In genomic region chr1:117014209-117014608, GRCh38 we compare ENCODE assay signal across 18 cellular contexts. TPM values are rescaled to one million over a fixed set of nuclear protein-coding genes. Genes with fewer than 3 reads are reported as not detected.
DNase-seq lines count a peak whose midpoint lies in the region; ATAC-seq and TF ChIP-seq lines count a peak whose summit lies in the region.
"Had no signal": no experiment of that assay in that cellular context is flagged by ENCODE, and none has a peak within 500 bp of the region (broad histone marks: within the 10 kb centered on the region; RNA-seq: fewer than 3 reads in every experiment).

No MANE protein-coding gene starts in this region.

- no peak overlapping the region for H3K9ac ChIP-seq in trophoblast cell (ENCODE audit: low read length)

- no peak for TF ChIP-seq CTCF in heart right ventricle (IDR thresholded peaks at IDR 0.05)
- TF ChIP-seq CTCF in coronary artery (IDR thresholded peaks at IDR 0.05) = no peak

- no peak overlapping the region for H2AK5ac ChIP-seq in trophoblast cell (ENCODE audit: low read length)

- H3K4me1 Mint-ChIP-seq in activated T-cell treated with anti-CD3 and anti-CD28 coated beads, Interleukin-2, amount 50 U/mL, for 72 hours (ENCODE audit: low read depth) = peaks cover 56% of the 10 kb centered on the region
- peaks cover 49% of the 10 kb centered on the region for H3K4me1 Mint-ChIP-seq in activated naive CD8-positive, alpha-beta T cell treated with anti-CD3 and anti-CD28 coated beads for 36 hours

- H2BK5ac ChIP-seq in trophoblast cell (ENCODE audit: low read depth, low read length, poor library complexity) = no peak overlapping the region

- no peaks in the 10 kb centered on the region for H3K36me3 Mint-ChIP-seq in activated T-cell treated with anti-CD3 and anti-CD28 coated beads, Interleukin-2, amount 50 U/mL, for 72 hours (ENCODE audit: insufficient read depth in 2 of 2)
- H3K36me3 Mint-ChIP-seq in activated naive CD8-positive, alpha-beta T cell treated with anti-CD3 and anti-CD28 coated beads for 36 hours = no peaks in the 10 kb centered on the region

- H3K4me3 ChIP-seq in trophoblast cell (ENCODE audit: low read depth, low read length) (no peak overlapping the region), heart right ventricle (no peak overlapping the region), coronary artery (no peak overlapping the region)
- H3K4me3 ChIP-seq: PC-9, right lobe of liver, thoracic aorta had no signal

- H4K8ac ChIP-seq in trophoblast cell (ENCODE audit: low read depth, low read length) = no peak overlapping the region

- no peak overlapping the region for H2BK120ac ChIP-seq in trophoblast cell (ENCODE audit: insufficient read depth, low read length, poor library complexity)

- H3K27me3 ChIP-seq in trophoblast cell (ENCODE audit: insufficient read depth, low read length) (no peaks in the 10 kb centered on the region), heart right ventricle (no peaks in the 10 kb centered on the region)
- H3K27me3 ChIP-seq: right lobe of liver had no signal

- peak overlapping the region; percentile 27 to 49 for H3K4me3 Mint-ChIP-seq in activated T-cell treated with anti-CD3 and anti-CD28 coated beads, Interleukin-2, amount 50 U/mL, for 72 hours
- no peak overlapping the region for H3K4me3 Mint-ChIP-seq in activated naive CD8-positive, alpha-beta T cell treated with anti-CD3 and anti-CD28 coated beads for 36 hours

- no peaks in the 10 kb centered on the region for H3K79me2 ChIP-seq in trophoblast cell (ENCODE audit: control insufficient read depth, insufficient read depth, low read length, poor library complexity)

- H3K27ac Mint-ChIP-seq in activated T-cell treated with anti-CD3 and anti-CD28 coated beads, Interleukin-2, amount 50 U/mL, for 72 hours = no peak overlapping the region
- peak overlapping the region; percentile 34 for H3K27ac Mint-ChIP-seq in activated naive CD8-positive, alpha-beta T cell treated with anti-CD3 and anti-CD28 coated beads for 36 hours

- H4K91ac ChIP-seq in trophoblast cell (ENCODE audit: low read depth, low read length) = no peak overlapping the region

- peaks cover 3% of the 10 kb centered on the region for H3K9me3 ChIP-seq in trophoblast cell (ENCODE audit: insufficient read depth, low read depth, low read length)
- H3K9me3 ChIP-seq in heart right ventricle = no peaks in the 10 kb centered on the region
- H3K9me3 ChIP-seq: right lobe of liver, thoracic aorta had no signal

- H3K4me1 ChIP-seq in trophoblast cell (ENCODE audit: control insufficient read depth in 1 of 2, insufficient read depth in 2 of 2, low read length in 2 of 2) (peaks cover 5 to 6% of the 10 kb centered on the region in 2 experiments), heart right ventricle (peaks cover 0 to 13% (median 0%) of the 10 kb centered on the region in 9 donors)
- H3K4me1 ChIP-seq: right lobe of liver had no signal

- no peaks in the 10 kb centered on the region for H3K79me1 ChIP-seq in trophoblast cell (ENCODE audit: low read length)

- no peak overlapping the region for H2AFZ ChIP-seq in trophoblast cell (ENCODE audit: insufficient read depth, low read length, poor library complexity)
- H2AFZ ChIP-seq: PC-9 had no signal

- no peak overlapping the region for H3K14ac ChIP-seq in trophoblast cell (ENCODE audit: low read length)

- no peaks in the 10 kb centered on the region for H3K36me3 ChIP-seq in trophoblast cell (ENCODE audit: control insufficient read depth in 1 of 2, insufficient read depth in 2 of 2, low read length in 2 of 2)
- H3K36me3 ChIP-seq in heart right ventricle = no peaks in the 10 kb centered on the region
- H3K36me3 ChIP-seq: right lobe of liver, thoracic aorta had no signal

- DNase-seq in activated T-cell treated with anti-CD3 and anti-CD28 coated beads, Interleukin-2, amount 50 U/mL, for 72 hours = peak in 1 of 2 donors; percentile 18
- no peak for DNase-seq in activated T-cell treated with anti-CD3 and anti-CD28 coated beads, Interleukin-2, amount 50 U/mL, for 1 hour
- peak; percentile 60 for DNase-seq in M059J (ENCODE audit: low read depth)
- peak; percentile 22 for DNase-seq in activated naive CD8-positive, alpha-beta T cell treated with anti-CD3 and anti-CD28 coated beads for 36 hours
- peak; percentile 20 to 32 for DNase-seq in trophoblast cell
- DNase-seq in cortex of kidney (lab: John Stamatoyannopoulos, UW) = no peak
- DNase-seq in heart right ventricle = no peak
- no peak for DNase-seq in coronary artery (ENCODE audit: low spot score)
- DNase-seq: activated CD8-positive, alpha-beta memory T cell treated with anti-CD3 and anti-CD28 coated beads, Interleukin-2, amount 50 U/mL, for 4 hours; amniotic stem cell; GDM1; Kasumi-1; NCI-H1417 treated with DMSO at 0.1 percent for 48 hours; NCI-H774; PC-9; right lobe of liver; stimulated activated CD4-positive, alpha-beta T cell treated with anti-CD3 and anti-CD28 coated beads, Interleukin-2, amount 100 ng/mL, for 48 hours had no signal

- no peak overlapping the region for H2BK12ac ChIP-seq in trophoblast cell (ENCODE audit: low read length)

- no peak overlapping the region for H4K12ac ChIP-seq in trophoblast cell (ENCODE audit: low read depth, low read length)

- no peaks in the 10 kb centered on the region for H3K27me3 Mint-ChIP-seq in activated T-cell treated with anti-CD3 and anti-CD28 coated beads, Interleukin-2, amount 50 U/mL, for 72 hours (ENCODE audit: low read depth)
- H3K27me3 Mint-ChIP-seq in activated naive CD8-positive, alpha-beta T cell treated with anti-CD3 and anti-CD28 coated beads for 36 hours = no peaks in the 10 kb centered on the region

- H3K27ac ChIP-seq in trophoblast cell (ENCODE audit: low read depth, low read length) = no peak overlapping the region
- no peak overlapping the region for H3K27ac ChIP-seq in heart right ventricle
- no peak overlapping the region for H3K27ac ChIP-seq in coronary artery
- H3K27ac ChIP-seq: PC-9, right lobe of liver, thoracic aorta had no signal

- H3K18ac ChIP-seq in trophoblast cell (ENCODE audit: low read length) = no peak overlapping the region

- intact Hi-C loops in heart right ventricle (cut with DNase I) = no loop called here

- no peak overlapping the region for H3K23ac ChIP-seq in trophoblast cell (ENCODE audit: low read length)

- no peak overlapping the region for H3K4ac ChIP-seq in trophoblast cell (ENCODE audit: low read depth, low read length)

- no peak overlapping the region for H3K4me2 ChIP-seq in trophoblast cell (ENCODE audit: low read length)

- peak; percentile 81 to 82 for ATAC-seq in activated T-cell treated with anti-CD3 and anti-CD28 coated beads, Interleukin-2, amount 50 U/mL, for 72 hours (replicated peaks in 1 of 2)
- ATAC-seq in heart right ventricle = no peak
- ATAC-seq: right lobe of liver had no signal

- no CpG with 5 or more reads among the region's 5 CpGs for WGBS in trophoblast cell (ENCODE audit: extremely low coverage, insufficient coverage, insufficient read length)
- 94 to 95% methylated on average over 5 of the region's 5 CpGs for WGBS in heart right ventricle, 2 donors

- H3K9me3 Mint-ChIP-seq in activated T-cell treated with anti-CD3 and anti-CD28 coated beads, Interleukin-2, amount 50 U/mL, for 72 hours = no peaks in the 10 kb centered on the region
- no peaks in the 10 kb centered on the region for H3K9me3 Mint-ChIP-seq in activated naive CD8-positive, alpha-beta T cell treated with anti-CD3 and anti-CD28 coated beads for 36 hours

RNA-seq across cellular contexts. Expression of gene CD101, which starts 12.6 kb away (rescaled TPM):
- total RNA-seq in activated T-cell treated with anti-CD3 and anti-CD28 coated beads, Interleukin-2, amount 50 U/mL, for 72 hours = 1 to 10 TPM; 2.0 to 3.0 TPM
- total RNA-seq in M059J (2014; rRNA removed; shearing (Covaris generic)) = 0.07 and 1.2 TPM in 2 replicates
- under 1 TPM; 0.12 to 0.47 TPM for total RNA-seq in activated naive CD8-positive, alpha-beta T cell treated with anti-CD3 and anti-CD28 coated beads for 36 hours
- polyA plus RNA-seq in trophoblast cell (2013) = 0.82 and 1.3 TPM in 2 replicates
- 1 to 10 TPM in 6 of 10 donors, under 1 TPM in 4; 0.30 to 2.3 (median 1.1) TPM for total RNA-seq in heart right ventricle
- 1 to 10 TPM in 1 of 2 donors, under 1 TPM in 1; 0.90 to 2.0 TPM for polyA plus RNA-seq in heart right ventricle

RNA-seq across cellular contexts. Expression of gene TTF2, which starts 45.9 kb away (rescaled TPM):
- total RNA-seq in activated T-cell treated with anti-CD3 and anti-CD28 coated beads, Interleukin-2, amount 50 U/mL, for 72 hours = 100 to 1,000 TPM; 104 to 107 TPM
- 19.8 and 44.0 TPM in 2 replicates for total RNA-seq in M059J (2014; rRNA removed; shearing (Covaris generic))
- 100 to 1,000 TPM; 118 to 124 TPM for total RNA-seq in activated naive CD8-positive, alpha-beta T cell treated with anti-CD3 and anti-CD28 coated beads for 36 hours
- polyA plus RNA-seq in trophoblast cell (2013) = 15.3 and 16.6 TPM in 2 replicates
- 10 to 100 TPM in 5 of 10 donors, 1 to 10 TPM in 5; 5.0 to 19.0 (median 10.4) TPM for total RNA-seq in heart right ventricle
- polyA plus RNA-seq in heart right ventricle = 1 to 10 TPM; 2.0 to 3.0 TPM

Comparison
In these comparisons a context has a peak if more than half of its experiments do, and no peak if none do; other contexts are left out.
1. ATAC-seq: peak in activated T-cell treated with anti-CD3 and anti-CD28 coated beads, Interleukin-2, amount 50 U/mL, for 72 hours (2 of 2); none in heart right ventricle (0 of 8).
2. DNase-seq: peak in M059J (single experiment), activated naive CD8-positive, alpha-beta T cell treated with anti-CD3 and anti-CD28 coated beads for 36 hours (single experiment) and trophoblast cell (2 of 2); none in activated T-cell treated with anti-CD3 and anti-CD28 coated beads, Interleukin-2, amount 50 U/mL, for 1 hour (single experiment), cortex of kidney (single experiment), heart right ventricle (0 of 2) and coronary artery (single experiment).